In the genomic region with DNA sequence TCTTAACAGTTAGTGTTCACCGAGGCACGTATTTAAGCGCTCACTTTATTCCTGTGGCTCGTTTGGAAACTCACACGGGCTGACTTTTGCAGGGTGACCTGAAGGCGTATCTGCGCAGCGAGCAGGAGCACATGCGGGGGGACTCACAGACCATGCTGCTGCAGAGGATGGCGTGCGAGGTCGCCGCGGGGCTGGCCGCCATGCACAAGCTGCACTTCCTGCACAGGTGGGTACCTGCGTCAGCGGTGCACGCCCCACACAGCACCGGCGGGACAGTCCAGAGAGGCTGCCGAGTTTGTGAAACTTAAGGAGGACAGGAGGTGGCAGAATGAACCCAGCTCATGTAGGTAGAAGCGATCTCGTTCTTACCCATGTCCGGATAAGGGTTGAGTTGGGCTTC, we compare ENCODE assay signal across 18 cellular contexts. TPM values are rescaled to one million over a fixed set of nuclear protein-coding genes. Genes with fewer than 3 reads are reported as not detected.
DNase-seq lines count a peak whose midpoint lies in the region; ATAC-seq and TF ChIP-seq lines count a peak whose summit lies in the region.
"Had no signal": no experiment of that assay in that cellular context is flagged by ENCODE, and none has a peak within 500 bp of the region (broad histone marks: within the 10 kb centered on the region; RNA-seq: fewer than 3 reads in every experiment).

No MANE protein-coding gene starts in this region.

- CTCF ChIA-PET in WTC11 (lab: Charles Lee) = interaction anchor here (1.6 kb wide), 1 partner anchor 150 kb away, joined by 7 read pairs; no protein-coding TSS in a partner anchor

- H3K36me3 ChIP-seq in BLaER1 (peaks cover 57% of the 10 kb centered on the region), body of pancreas (replicated peaks in 1 of 2; ENCODE audit: insufficient read depth in 1 of 2, low read depth in 2 of 2) (no peaks in the 10 kb centered on the region), stomach (peaks cover 8 to 40% (median 33%) of the 10 kb centered on the region in 4 donors)

- H3K27me3 ChIP-seq in BLaER1 = no peaks in the 10 kb centered on the region
- H3K27me3 ChIP-seq in body of pancreas = no peaks in the 10 kb centered on the region
- H3K27me3 ChIP-seq in stomach = no peaks in the 10 kb centered on the region
- H3K27me3 ChIP-seq: BLaER1 treated with 17β-estradiol and CSF1 and Interleukin-3, amounts not matched to agents 10 nM and 100 nM had no signal

- H3K4me1 ChIP-seq in BLaER1 = no peaks in the 10 kb centered on the region
- H3K4me1 ChIP-seq in body of pancreas = peaks cover 81% of the 10 kb centered on the region
- H3K4me1 ChIP-seq in stomach = peaks cover 18 to 58% (median 39%) of the 10 kb centered on the region in 4 donors

- H3K4me3 ChIP-seq in BLaER1 = no peak overlapping the region
- no peak overlapping the region for H3K4me3 ChIP-seq in body of pancreas
- H3K4me3 ChIP-seq in stomach = no peak overlapping the region
- H3K4me3 ChIP-seq: BLaER1 treated with 17β-estradiol and CSF1 and Interleukin-3, amounts not matched to agents 10 nM and 100 nM; GM12878 had no signal

- WGBS in body of pancreas, 2 donors = 93 to 95% methylated on average over 24 of the region's 24 CpGs
- 94 to 97% (median 96%) methylated on average over 23 to 24 of the region's 24 CpGs for WGBS in stomach, 5 donors

- H3K27ac Mint-ChIP-seq in nephron progenitor cell = peak overlapping the region; percentile 60
- no peak overlapping the region for H3K27ac Mint-ChIP-seq in WTC11
- H3K27ac Mint-ChIP-seq: CD4-positive, CD25-positive, alpha-beta regulatory T cell; HFFc6 had no signal

- H3K27me3 Mint-ChIP-seq in nephron progenitor cell (ENCODE audit: low read depth, poor library complexity) (no peaks in the 10 kb centered on the region), WTC11 (ENCODE audit: low read depth) (no peaks in the 10 kb centered on the region)
- H3K27me3 Mint-ChIP-seq: CD4-positive, CD25-positive, alpha-beta regulatory T cell had no signal

- H3K4me2 ChIP-seq in BLaER1 = no peak overlapping the region
- H3K4me2 ChIP-seq: BLaER1 treated with 17β-estradiol and CSF1 and Interleukin-3, amounts not matched to agents 10 nM and 100 nM had no signal

- H4K20me1 ChIP-seq in BLaER1 = peaks cover 20% of the 10 kb centered on the region

- ATAC-seq in body of pancreas (no peak), GM21367 (IDR thresholded peaks at IDR 0.05; ENCODE audit: unreplicated experiment) (no peak), WTC11 (no peak; the same call in 1 of the 2 replicates)
- ATAC-seq: GM12878 had no signal

- no peaks in the 10 kb centered on the region for H3K9me3 Mint-ChIP-seq in nephron progenitor cell
- H3K9me3 Mint-ChIP-seq in WTC11 = no peaks in the 10 kb centered on the region
- H3K9me3 Mint-ChIP-seq: CD4-positive, CD25-positive, alpha-beta regulatory T cell; HFFc6 had no signal

- H3K27ac ChIP-seq in BLaER1 (no peak overlapping the region), body of pancreas (peak overlapping the region; percentile 39 to 91 (median 86)), stomach (peak overlapping the region in 3 of 5 donors; percentile 2 to 77 (median 11))
- H3K27ac ChIP-seq: BLaER1 treated with 17β-estradiol and CSF1 and Interleukin-3, amounts not matched to agents 10 nM and 100 nM had no signal

- H3K36me3 Mint-ChIP-seq in nephron progenitor cell (ENCODE audit: low read depth) = peaks cover 13% of the 10 kb centered on the region
- H3K36me3 Mint-ChIP-seq in WTC11 = peaks cover 16% of the 10 kb centered on the region; the same call in 1 of the 2 replicates

- peak overlapping the region; percentile 1; the same call in 1 of the 2 replicates for H3K9ac ChIP-seq in BLaER1
- H3K9ac ChIP-seq: BLaER1 treated with 17β-estradiol and CSF1 and Interleukin-3, amounts not matched to agents 10 nM and 100 nM had no signal

- H3K4me1 Mint-ChIP-seq in nephron progenitor cell (peaks cover 17% of the 10 kb centered on the region), WTC11 (peaks cover 19% of the 10 kb centered on the region)

- intact Hi-C loops in body of pancreas (cut with DNase I) = no loop called here
- intact Hi-C loops in stomach (cut with DNase I; ENCODE audit: low total_unique reads) = no loop called here

- no peak for TF ChIP-seq EP300 in stomach (IDR thresholded peaks at IDR 0.05)

- TF ChIP-seq POLR2A in body of pancreas (IDR thresholded peaks at IDR 0.05) = no peak
- TF ChIP-seq POLR2A in stomach (IDR thresholded peaks at IDR 0.05) = no peak

- POLR2A ChIA-PET in WTC11 (lab: Charles Lee) = no interaction called here

- TF ChIP-seq CTCF in body of pancreas (IDR thresholded peaks at IDR 0.05) (no peak), nephron progenitor cell (IDR thresholded peaks at IDR 0.05) (no peak), stomach (IDR thresholded peaks at IDR 0.05) (no peak), WTC11 (IDR thresholded peaks at IDR 0.05) (no peak)

- H3K9me3 ChIP-seq in BLaER1 (no peaks in the 10 kb centered on the region), body of pancreas (no peaks in the 10 kb centered on the region), stomach (no peaks in the 10 kb centered on the region)
- H3K9me3 ChIP-seq: BLaER1 treated with 17β-estradiol and CSF1 and Interleukin-3, amounts not matched to agents 10 nM and 100 nM had no signal

- no peak for DNase-seq in body of pancreas
- DNase-seq in nephron progenitor cell = no peak
- no peak for DNase-seq in stomach
- no peak for DNase-seq in WTC11 (ENCODE audit: low spot score)
- DNase-seq in superior temporal gyrus (ENCODE audit: extremely low spot score) = no peak
- DNase-seq: 8988T; AML-193; CD4-positive, CD25-positive, alpha-beta regulatory T cell; DMS79; HCEC 1CT; HFFc6 had no signal

- H3K4me3 Mint-ChIP-seq in nephron progenitor cell (no peak overlapping the region), WTC11 (no peak overlapping the region)
- H3K4me3 Mint-ChIP-seq: CD4-positive, CD25-positive, alpha-beta regulatory T cell; HFFc6 had no signal

TF ChIP-seq in WTC11, 78 proteins besides CTCF, POLR2A, EP300 and RAD21 (continues in another document):
- TF ChIP-seq ZNF138 (CRISPR knock-in tag; conservative IDR thresholded peaks at IDR 0.05) (no peak), NR2C2 (CRISPR knock-in tag; IDR thresholded peaks at IDR 0.05) (no peak), GRHL2 (CRISPR knock-in tag; IDR thresholded peaks at IDR 0.05; ENCODE audit: insufficient replicate concordance, severe bottlenecking) (no peak), SP1 (CRISPR knock-in tag; conservative IDR thresholded peaks at IDR 0.05) (no peak), ZNF396 (CRISPR knock-in tag; IDR thresholded peaks at IDR 0.05; ENCODE audit: borderline replicate concordance) (no peak), MAX (CRISPR knock-in tag; IDR thresholded peaks at IDR 0.05) (no peak), ZNF121 (CRISPR knock-in tag; IDR thresholded peaks at IDR 0.05) (no peak), CREM (CRISPR knock-in tag; IDR thresholded peaks at IDR 0.05) (no peak), ZNF423 (CRISPR knock-in tag; IDR thresholded peaks at IDR 0.05) (no peak)
- TF ChIP-seq, protein P1, sequence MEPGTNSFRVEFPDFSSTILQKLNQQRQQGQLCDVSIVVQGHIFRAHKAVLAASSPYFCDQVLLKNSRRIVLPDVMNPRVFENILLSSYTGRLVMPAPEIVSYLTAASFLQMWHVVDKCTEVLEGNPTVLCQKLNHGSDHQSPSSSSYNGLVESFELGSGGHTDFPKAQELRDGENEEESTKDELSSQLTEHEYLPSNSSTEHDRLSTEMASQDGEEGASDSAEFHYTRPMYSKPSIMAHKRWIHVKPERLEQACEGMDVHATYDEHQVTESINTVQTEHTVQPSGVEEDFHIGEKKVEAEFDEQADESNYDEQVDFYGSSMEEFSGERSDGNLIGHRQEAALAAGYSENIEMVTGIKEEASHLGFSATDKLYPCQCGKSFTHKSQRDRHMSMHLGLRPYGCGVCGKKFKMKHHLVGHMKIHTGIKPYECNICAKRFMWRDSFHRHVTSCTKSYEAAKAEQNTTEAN (CRISPR knock-in tag; IDR thresholded peaks at IDR 0.05) = no peak
- TF ChIP-seq, protein P2, sequence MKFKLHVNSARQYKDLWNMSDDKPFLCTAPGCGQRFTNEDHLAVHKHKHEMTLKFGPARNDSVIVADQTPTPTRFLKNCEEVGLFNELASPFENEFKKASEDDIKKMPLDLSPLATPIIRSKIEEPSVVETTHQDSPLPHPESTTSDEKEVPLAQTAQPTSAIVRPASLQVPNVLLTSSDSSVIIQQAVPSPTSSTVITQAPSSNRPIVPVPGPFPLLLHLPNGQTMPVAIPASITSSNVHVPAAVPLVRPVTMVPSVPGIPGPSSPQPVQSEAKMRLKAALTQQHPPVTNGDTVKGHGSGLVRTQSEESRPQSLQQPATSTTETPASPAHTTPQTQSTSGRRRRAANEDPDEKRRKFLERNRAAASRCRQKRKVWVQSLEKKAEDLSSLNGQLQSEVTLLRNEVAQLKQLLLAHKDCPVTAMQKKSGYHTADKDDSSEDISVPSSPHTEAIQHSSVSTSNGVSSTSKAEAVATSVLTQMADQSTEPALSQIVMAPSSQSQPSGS (CRISPR knock-in tag; IDR thresholded peaks at IDR 0.05; ENCODE audit: borderline replicate concordance, low read depth) = no peak
- TF ChIP-seq, protein P3, sequence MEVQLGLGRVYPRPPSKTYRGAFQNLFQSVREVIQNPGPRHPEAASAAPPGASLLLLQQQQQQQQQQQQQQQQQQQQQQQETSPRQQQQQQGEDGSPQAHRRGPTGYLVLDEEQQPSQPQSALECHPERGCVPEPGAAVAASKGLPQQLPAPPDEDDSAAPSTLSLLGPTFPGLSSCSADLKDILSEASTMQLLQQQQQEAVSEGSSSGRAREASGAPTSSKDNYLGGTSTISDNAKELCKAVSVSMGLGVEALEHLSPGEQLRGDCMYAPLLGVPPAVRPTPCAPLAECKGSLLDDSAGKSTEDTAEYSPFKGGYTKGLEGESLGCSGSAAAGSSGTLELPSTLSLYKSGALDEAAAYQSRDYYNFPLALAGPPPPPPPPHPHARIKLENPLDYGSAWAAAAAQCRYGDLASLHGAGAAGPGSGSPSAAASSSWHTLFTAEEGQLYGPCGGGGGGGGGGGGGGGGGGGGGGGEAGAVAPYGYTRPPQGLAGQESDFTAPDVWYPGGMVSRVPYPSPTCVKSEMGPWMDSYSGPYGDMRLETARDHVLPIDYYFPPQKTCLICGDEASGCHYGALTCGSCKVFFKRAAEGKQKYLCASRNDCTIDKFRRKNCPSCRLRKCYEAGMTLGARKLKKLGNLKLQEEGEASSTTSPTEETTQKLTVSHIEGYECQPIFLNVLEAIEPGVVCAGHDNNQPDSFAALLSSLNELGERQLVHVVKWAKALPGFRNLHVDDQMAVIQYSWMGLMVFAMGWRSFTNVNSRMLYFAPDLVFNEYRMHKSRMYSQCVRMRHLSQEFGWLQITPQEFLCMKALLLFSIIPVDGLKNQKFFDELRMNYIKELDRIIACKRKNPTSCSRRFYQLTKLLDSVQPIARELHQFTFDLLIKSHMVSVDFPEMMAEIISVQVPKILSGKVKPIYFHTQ (CRISPR knock-in tag; IDR thresholded peaks at IDR 0.05) = no peak

RNA-seq across cellular contexts. Expression of gene BHLHA15, which starts 39.8 kb away (rescaled TPM):
- total RNA-seq in body of pancreas (100 to 1,000 TPM; 247 to 584 TPM), stomach (100 to 1,000 TPM in 1 of 5 donors, 10 to 100 TPM in 1, 1 to 10 TPM in 1, not detected in 2; 6.4 to 108 (median 20.1) TPM), WTC11 (2021) (2.7 to 3.3 TPM (median 2.8 TPM) in 3 replicates)
- polyA plus RNA-seq in stomach = 10 to 100 TPM in 1 of 3 donors, 1 to 10 TPM in 2; 1.3 to 14.5 (median 8.1) TPM
- total RNA-seq: CD4-positive, CD25-positive, alpha-beta regulatory T cell; G401; H4; HT1080 had no signal
- polyA plus RNA-seq: CD4-positive, CD25-positive, alpha-beta regulatory T cell had no signal
